ENCODE assay signal across 3 cellular contexts in genomic region chr12:32343496-32343895, GRCh38.
TF ChIP-seq lines count a peak whose summit lies in the region.

No MANE protein-coding gene starts in this region.

TF ChIP-seq in A549, 52 proteins besides CTCF, POLR2A, EP300 and RAD21:
- TF ChIP-seq MAFK (IDR thresholded peaks at IDR 0.05; ENCODE audit: partially characterized antibody) (peak; percentile 71), NFE2L2 (conservative IDR thresholded peaks at IDR 0.05; ENCODE audit: low read length) (peak; percentile 50; the same call in 1 of the 2 replicates), PBX3 (IDR thresholded peaks at IDR 0.05) (no peak)

TF ChIP-seq in GM23338, 12 proteins besides CTCF, POLR2A, EP300 and RAD21:
- no peak for TF ChIP-seq NANOG (IDR thresholded peaks at IDR 0.05; ENCODE audit: borderline replicate concordance)
- no peak for TF ChIP-seq EZH2 (IDR thresholded peaks at IDR 0.05; ENCODE audit: low read depth, unreplicated experiment)
- no peak for TF ChIP-seq ETS1 (IDR thresholded peaks at IDR 0.05)
- TF ChIP-seq EZH2phosphoT487 (IDR thresholded peaks at IDR 0.05; ENCODE audit: unreplicated experiment): no peak
- TF ChIP-seq JUNB (IDR thresholded peaks at IDR 0.05; ENCODE audit: unreplicated experiment): no peak

TF ChIP-seq in H1, 55 proteins besides CTCF, POLR2A, EP300 and RAD21:
- TF ChIP-seq TAF7 (optimal IDR thresholded peaks at IDR 0.05; ENCODE audit: borderline replicate concordance, low read depth, low read length) (no peak), ATF3 (IDR thresholded peaks at IDR 0.05; ENCODE audit: insufficient read depth, low read depth, low read length) (no peak), BACH1 (IDR thresholded peaks at IDR 0.05; ENCODE audit: low read length) (peak; percentile 29; the same call in 1 of the 2 replicates), NANOG (IDR thresholded peaks at IDR 0.05; ENCODE audit: insufficient read depth, low read depth, low read length, poor library complexity, severe bottlenecking) (no peak), KDM1A (IDR thresholded peaks at IDR 0.05; ENCODE audit: borderline replicate concordance, low read length) (no peak), RFX5 (IDR thresholded peaks at IDR 0.05; ENCODE audit: borderline replicate concordance, low read depth, low read length) (no peak)
